Comparison of ENCODE assay signal across 14 cellular contexts in the genomic region with DNA sequence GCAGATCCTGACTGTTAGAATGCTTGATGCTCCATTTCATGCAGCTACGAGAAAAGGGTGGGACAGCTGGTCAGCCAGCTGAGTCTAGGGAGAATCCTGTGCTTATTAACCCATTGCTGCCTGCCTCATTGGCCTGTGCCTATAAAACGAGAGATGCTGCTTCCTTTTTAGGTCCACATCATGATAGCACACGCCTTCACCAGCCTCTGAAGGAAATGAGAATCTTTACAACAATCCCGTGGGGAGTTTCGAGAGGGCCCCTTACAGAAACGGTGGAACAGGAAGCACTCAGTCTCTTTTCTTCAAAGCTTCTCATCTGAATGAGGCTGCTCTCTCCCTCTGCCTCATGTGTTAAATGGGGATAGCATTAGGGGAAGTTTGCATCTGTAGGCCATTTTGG.
DNase-seq lines count a peak whose midpoint lies in the region; ATAC-seq and TF ChIP-seq lines count a peak whose summit lies in the region.
"Had no signal": no experiment of that assay in that cellular context is flagged by ENCODE, and none has a peak within 500 bp of the region (broad histone marks: within the 10 kb centered on the region; RNA-seq: fewer than 3 reads in every experiment).

No MANE protein-coding gene starts in this region.

- TF ChIP-seq POLR2A in tibial nerve (IDR thresholded peaks at IDR 0.05): no peak

- DNase-seq in NCI-H187 (lab: John Stamatoyannopoulos, UW) (peak; percentile 79 to 87), tibial nerve (ENCODE audit: low spot score in 2 of 2) (no peak), SW480 (ENCODE audit: low spot score) (no peak)
- DNase-seq in stimulated activated CD4-positive, alpha-beta T cell treated with anti-CD3 and anti-CD28 coated beads, Interleukin-4, amount 100 ng/mL, for 24 hours: no peak
- DNase-seq: activated T-cell treated with anti-CD3 and anti-CD28 coated beads, Interleukin-2, amount 50 U/mL, for 72 hours; gastrocnemius medialis; naive thymus-derived CD8-positive, alpha-beta T cell; NCI-H526; transverse colon had no signal

- H3K27me3 ChIP-seq in BLaER1 (no peaks in the 10 kb centered on the region), tibial nerve (no peaks in the 10 kb centered on the region)
- H3K27me3 ChIP-seq: gastrocnemius medialis, transverse colon had no signal

- H4K20me1 ChIP-seq in BLaER1: no peaks in the 10 kb centered on the region

- peak overlapping the region; percentile 84 for H3K4me2 ChIP-seq in BLaER1

- TF ChIP-seq CTCF in tibial nerve (IDR thresholded peaks at IDR 0.05): no peak

- no peak for TF ChIP-seq EP300 in tibial nerve (IDR thresholded peaks at IDR 0.05)

- no peaks in the 10 kb centered on the region for H3K36me3 ChIP-seq in BLaER1
- no peaks in the 10 kb centered on the region for H3K36me3 ChIP-seq in tibial nerve
- H3K36me3 ChIP-seq: gastrocnemius medialis, transverse colon had no signal

- H3K27ac ChIP-seq in BLaER1 (peak overlapping the region; percentile 89), tibial nerve (no peak overlapping the region)
- H3K27ac ChIP-seq: gastrocnemius medialis, transverse colon had no signal

- H3K4me3 ChIP-seq in BLaER1 (0 out of 2 replicates have a peak overlapping the region, but pooled peaks have one; percentile 34), tibial nerve (no peak overlapping the region)
- H3K4me3 ChIP-seq: gastrocnemius medialis, transverse colon had no signal

- ATAC-seq in GM18909 (IDR thresholded peaks at IDR 0.05; ENCODE audit: poor library complexity, unreplicated experiment): peak; percentile 79
- peak; percentile 71 for ATAC-seq in HG02938 (IDR thresholded peaks at IDR 0.05; ENCODE audit: unreplicated experiment)
- ATAC-seq in GM19328 (IDR thresholded peaks at IDR 0.05; ENCODE audit: unreplicated experiment): no peak
- ATAC-seq: activated T-cell treated with anti-CD3 and anti-CD28 coated beads, Interleukin-2, amount 50 U/mL, for 72 hours; gastrocnemius medialis; naive thymus-derived CD8-positive, alpha-beta T cell; Right ventricle myocardium inferior had no signal

- H3K4me1 ChIP-seq in BLaER1 (peaks cover 43% of the 10 kb centered on the region), tibial nerve (no peaks in the 10 kb centered on the region)
- H3K4me1 ChIP-seq: gastrocnemius medialis, transverse colon had no signal

- H3K9ac ChIP-seq in BLaER1: peak overlapping the region; percentile 54; the same call in 1 of the 2 replicates

- H3K9me3 ChIP-seq in BLaER1: peaks cover 8% of the 10 kb centered on the region
- H3K9me3 ChIP-seq in tibial nerve: peaks cover 0 to 6% (median 0%) of the 10 kb centered on the region in 4 donors
- H3K9me3 ChIP-seq: gastrocnemius medialis, transverse colon had no signal

- WGBS in tibial nerve, 2 donors: 51 to 60% methylated on average over 6 of the region's 6 CpGs

Comparison
In these comparisons a context has a peak if more than half of its experiments do, and no peak if none do; other contexts are left out.
1. DNase-seq: peak in NCI-H187 (2 of 2); none in tibial nerve (0 of 2), stimulated activated CD4-positive, alpha-beta T cell treated with anti-CD3 and anti-CD28 coated beads, Interleukin-4, amount 100 ng/mL, for 24 hours (single experiment) and SW480 (single experiment).